Comparison of ENCODE assay signal across 9 cellular contexts in the genomic region with DNA sequence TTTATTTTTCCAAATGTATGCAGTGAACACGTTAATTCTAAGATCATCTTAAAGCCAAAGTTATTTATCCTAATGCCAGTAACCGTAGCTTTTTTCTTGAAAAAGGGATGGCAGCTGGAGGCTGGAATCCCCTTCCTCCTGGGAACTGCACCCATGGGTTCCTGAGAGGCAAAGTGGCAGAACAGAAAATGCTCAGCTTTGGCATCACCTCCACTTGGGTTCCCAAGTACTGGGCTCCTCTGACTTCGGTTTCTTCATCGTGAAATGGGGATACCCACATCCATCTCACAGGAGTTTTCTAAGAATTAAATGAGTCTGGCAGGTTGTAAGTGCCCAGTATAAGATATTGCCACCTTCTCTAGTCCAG. TPM values are rescaled to one million over a fixed set of nuclear protein-coding genes. Genes with fewer than 3 reads are reported as not detected.
DNase-seq lines count a peak whose midpoint lies in the region; ATAC-seq and TF ChIP-seq lines count a peak whose summit lies in the region.
"Had no signal": no experiment of that assay in that cellular context is flagged by ENCODE, and none has a peak within 500 bp of the region (broad histone marks: within the 10 kb centered on the region; RNA-seq: fewer than 3 reads in every experiment).

No MANE protein-coding gene starts in this region.

- peaks cover 5% of the 10 kb centered on the region for H3K27me3 Mint-ChIP-seq in activated CD8-positive, alpha-beta T cell treated with anti-CD3 and anti-CD28 coated beads for 36 hours
- peaks cover 13% of the 10 kb centered on the region for H3K27me3 Mint-ChIP-seq in type B pancreatic cell

- H3K9me3 Mint-ChIP-seq in activated CD8-positive, alpha-beta T cell treated with anti-CD3 and anti-CD28 coated beads for 36 hours: no peaks in the 10 kb centered on the region
- H3K9me3 Mint-ChIP-seq in type B pancreatic cell: no peaks in the 10 kb centered on the region

- no peak overlapping the region for H3K27ac Mint-ChIP-seq in activated CD8-positive, alpha-beta T cell treated with anti-CD3 and anti-CD28 coated beads for 36 hours
- no peak overlapping the region for H3K27ac Mint-ChIP-seq in type B pancreatic cell

- intact Hi-C loops in activated CD8-positive, alpha-beta T cell treated with anti-CD3 and anti-CD28 coated beads for 36 hours (cut with micrococcal nuclease): no loop called here
- intact Hi-C loops in left colon (cut with DNase I, micrococcal nuclease): no loop called here

- peaks cover 14% of the 10 kb centered on the region for H3K4me1 Mint-ChIP-seq in activated CD8-positive, alpha-beta T cell treated with anti-CD3 and anti-CD28 coated beads for 36 hours (ENCODE audit: low read depth)
- H3K4me1 Mint-ChIP-seq in type B pancreatic cell (ENCODE audit: unreplicated experiment): no peaks in the 10 kb centered on the region

- no peak for TF ChIP-seq CTCF in activated CD8-positive, alpha-beta T cell treated with anti-CD3 and anti-CD28 coated beads for 36 hours (IDR thresholded peaks at IDR 0.05)
- TF ChIP-seq CTCF in type B pancreatic cell (conservative IDR thresholded peaks at IDR 0.05): no peak

- no peak for DNase-seq in activated CD8-positive, alpha-beta T cell treated with anti-CD3 and anti-CD28 coated beads for 36 hours
- DNase-seq in left colon (no peak), type B pancreatic cell (ENCODE audit: extremely low spot score, unreplicated experiment) (no peak), NCI-H2107 treated with DMSO at 0.1 percent for 48 hours (lab: John Stamatoyannopoulos, UW; ENCODE audit: unreplicated experiment) (no peak), SHP77 (lab: John Stamatoyannopoulos, UW) (no peak)

- POLR2A ChIA-PET in activated CD8-positive, alpha-beta T cell treated with anti-CD3 and anti-CD28 coated beads for 36 hours (lab: Charles Lee): interaction anchor here (1.2 kb wide), 1 partner anchor 64 kb away, joined by 3 read pairs; a partner anchor contains a TSS

- H3K4me3 Mint-ChIP-seq in activated CD8-positive, alpha-beta T cell treated with anti-CD3 and anti-CD28 coated beads for 36 hours: peak overlapping the region; percentile 75
- H3K4me3 Mint-ChIP-seq in type B pancreatic cell: peak overlapping the region; percentile 82

- H3K36me3 Mint-ChIP-seq in activated CD8-positive, alpha-beta T cell treated with anti-CD3 and anti-CD28 coated beads for 36 hours (ENCODE audit: low read depth): no peaks in the 10 kb centered on the region
- no peaks in the 10 kb centered on the region for H3K36me3 Mint-ChIP-seq in type B pancreatic cell

- ATAC-seq in GM18868 (IDR thresholded peaks at IDR 0.05; ENCODE audit: unreplicated experiment) (peak; percentile 25), HG02840 (IDR thresholded peaks at IDR 0.05; ENCODE audit: low FRiP score, unreplicated experiment) (peak; percentile 10), left colon (peak; percentile 18), HG03521 (IDR thresholded peaks at IDR 0.05; ENCODE audit: unreplicated experiment) (no peak)
- no peak for ATAC-seq in activated CD8-positive, alpha-beta T cell treated with anti-CD3 and anti-CD28 coated beads for 36 hours

- CTCF ChIA-PET in activated CD8-positive, alpha-beta T cell treated with anti-CD3 and anti-CD28 coated beads for 36 hours (lab: Charles Lee): interaction anchor here (0.8 to 2.4 kb wide), 8 partner anchors 11 to 265 kb away, joined by 3 to 11 read pairs (median 5); no protein-coding TSS in a partner anchor

RNA-seq across cellular contexts. Expression of a gene that starts 6.2 kb away (rescaled TPM):
- total RNA-seq in activated CD8-positive, alpha-beta T cell treated with anti-CD3 and anti-CD28 coated beads for 36 hours: under 1 TPM; 0.16 to 0.31 TPM
- total RNA-seq in left colon (under 1 TPM; 0.22 to 0.46 TPM), type B pancreatic cell (ENCODE audit: low replicate concordance) (0.17 TPM in 1 of 2 replicates, not detected in the other)

RNA-seq across cellular contexts. Expression of a gene that starts 18.7 kb away (rescaled TPM):
- not detected for total RNA-seq in activated CD8-positive, alpha-beta T cell treated with anti-CD3 and anti-CD28 coated beads for 36 hours
- not detected for total RNA-seq in left colon
- not detected in 2 replicates for total RNA-seq in type B pancreatic cell (ENCODE audit: low replicate concordance)

RNA-seq across cellular contexts. Expression of a gene that starts 26.0 kb away (rescaled TPM):
- not detected for total RNA-seq in activated CD8-positive, alpha-beta T cell treated with anti-CD3 and anti-CD28 coated beads for 36 hours
- total RNA-seq in left colon (not detected), type B pancreatic cell (ENCODE audit: low replicate concordance) (not detected in 2 replicates)
- total RNA-seq: T-helper 2 cell treated with Interferon-gamma antibody and Interleukin-4, amounts not matched to agents 100 ng/mL and 5 ng/mL, for 36 hours had no signal

RNA-seq across cellular contexts. Expression of a gene that starts 34.3 kb away (rescaled TPM):
- total RNA-seq in activated CD8-positive, alpha-beta T cell treated with anti-CD3 and anti-CD28 coated beads for 36 hours: not detected
- total RNA-seq in left colon (not detected), type B pancreatic cell (ENCODE audit: low replicate concordance) (not detected in 2 replicates)
- total RNA-seq: T-helper 2 cell treated with Interferon-gamma antibody and Interleukin-4, amounts not matched to agents 100 ng/mL and 5 ng/mL, for 36 hours had no signal

Comparison
In these comparisons a context has a peak if more than half of its experiments do, and no peak if none do; other contexts are left out.
1. ATAC-seq: peak in GM18868 (single experiment), HG02840 (single experiment) and left colon (single experiment); none in activated CD8-positive, alpha-beta T cell treated with anti-CD3 and anti-CD28 coated beads for 36 hours (single experiment) and HG03521 (single experiment).